ENCODE assay signal across 25 cellular contexts in the genomic region with DNA sequence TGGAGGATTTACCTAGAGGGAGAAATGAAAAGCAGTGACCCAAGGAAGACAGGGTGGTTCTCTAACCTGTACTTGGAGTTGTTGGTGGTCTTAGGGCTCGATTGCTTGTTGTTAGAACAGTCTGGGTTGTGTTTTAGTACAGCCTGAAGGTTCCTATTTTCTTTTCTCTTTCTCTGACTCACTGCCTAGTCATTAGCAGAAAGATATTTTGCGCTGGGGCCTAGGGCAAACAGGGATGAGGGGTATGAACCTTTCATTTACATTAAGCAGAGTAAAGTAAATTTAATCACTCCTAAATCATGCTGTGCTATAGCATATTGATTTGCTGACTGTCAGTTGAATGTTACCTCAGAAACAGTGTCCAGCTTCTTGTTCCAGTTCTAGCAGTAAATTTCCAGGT.
"Had no signal": no experiment of that assay in that cellular context is flagged by ENCODE, and none has a peak within 500 bp of the region (broad histone marks: within the 10 kb centered on the region; RNA-seq: fewer than 3 reads in every experiment).

No MANE protein-coding gene starts in this region.

- DNase-seq: islet precursor cell; left ventricle myocardium inferior; mesendoderm; naive B cell; ovary; right lobe of liver; stimulated activated CD4-positive, alpha-beta T cell treated with anti-CD3 and anti-CD28 coated beads, Interleukin-1b, Interleukin-23, amount 100 ng/mL, for 48 hours; stimulated activated CD4-positive, alpha-beta T cell treated with anti-CD3 and anti-CD28 coated beads, Interleukin-2, amount 100 ng/mL, for 48 hours; stimulated activated CD4-positive, alpha-beta T cell treated with anti-CD3 and anti-CD28 coated beads, Interleukin-4, amount 100 ng/mL, for 4 hours; stimulated activated CD8-positive, alpha-beta memory T cell treated with anti-CD3 and anti-CD28 coated beads, Interleukin-4, amount 100 ng/mL, for 48 hours; stimulated activated naive CD4-positive, alpha-beta T cell treated with Interleukin-2 at 50 U/mL for 16 hours; stimulated activated naive CD8-positive, alpha-beta T cell treated with anti-CD3 and anti-CD28 coated beads, Interleukin-15, amount 100 ng/mL, for 72 hours; substantia nigra; testis; thyroid gland; transverse colon; upper lobe of left lung had no signal

- H3K4me1 Mint-ChIP-seq: mesothelial cell of epicardium; naive B cell; stimulated activated memory B cell treated with anti-CD40 and anti-IgM and Interleukin-4, amounts not matched to agents 10 μg/mL and 1 μg/mL and 100 μg/mL, for 72 hours; stimulated activated naive CD8-positive, alpha-beta T cell treated with anti-CD3 and anti-CD28 coated beads, Interleukin-15, amount 100 ng/mL, for 72 hours had no signal

- H3K27ac Mint-ChIP-seq: mesothelial cell of epicardium; naive B cell; natural killer cell treated with Interleukin-12 subunit alpha and Interleukin-12 subunit beta and Interleukin-15 and Interleukin-18, amount 100 ng/mL, for 72 hours; stimulated activated memory B cell treated with anti-CD40 and anti-IgM and Interleukin-4, amounts not matched to agents 10 μg/mL and 1 μg/mL and 100 μg/mL, for 72 hours; stimulated activated naive CD8-positive, alpha-beta T cell treated with anti-CD3 and anti-CD28 coated beads, Interleukin-15, amount 100 ng/mL, for 72 hours had no signal

- H3K9me3 Mint-ChIP-seq: mesothelial cell of epicardium; stimulated activated memory B cell treated with anti-CD40 and anti-IgM and Interleukin-4, amounts not matched to agents 10 μg/mL and 1 μg/mL and 100 μg/mL, for 72 hours; stimulated activated naive CD8-positive, alpha-beta T cell treated with anti-CD3 and anti-CD28 coated beads, Interleukin-15, amount 100 ng/mL, for 72 hours had no signal

- H3K4me3 ChIP-seq: left ventricle myocardium inferior, lung, ovary, right atrium auricular region, right lobe of liver, smooth muscle cell, testis, thyroid gland, transverse colon, upper lobe of left lung, vagina had no signal

- H3K9me3 ChIP-seq: left ventricle myocardium inferior, ovary, right atrium auricular region, right lobe of liver, testis, thyroid gland, transverse colon, upper lobe of left lung, vagina had no signal

- H3K36me3 Mint-ChIP-seq: mesothelial cell of epicardium; naive B cell; natural killer cell treated with Interleukin-12 subunit alpha and Interleukin-12 subunit beta and Interleukin-15 and Interleukin-18, amount 100 ng/mL, for 72 hours; stimulated activated memory B cell treated with anti-CD40 and anti-IgM and Interleukin-4, amounts not matched to agents 10 μg/mL and 1 μg/mL and 100 μg/mL, for 72 hours had no signal

- H3K4me3 Mint-ChIP-seq: mesothelial cell of epicardium; naive B cell; natural killer cell treated with Interleukin-12 subunit alpha and Interleukin-12 subunit beta and Interleukin-15 and Interleukin-18, amount 100 ng/mL, for 72 hours; stimulated activated memory B cell treated with anti-CD40 and anti-IgM and Interleukin-4, amounts not matched to agents 10 μg/mL and 1 μg/mL and 100 μg/mL, for 72 hours; stimulated activated naive CD8-positive, alpha-beta T cell treated with anti-CD3 and anti-CD28 coated beads, Interleukin-15, amount 100 ng/mL, for 72 hours had no signal

- H3K36me3 ChIP-seq: left ventricle myocardium inferior, ovary, right atrium auricular region, right lobe of liver, thyroid gland, transverse colon, upper lobe of left lung, vagina had no signal

- H3K27me3 ChIP-seq: ovary, right atrium auricular region, right lobe of liver, testis, thyroid gland, transverse colon, upper lobe of left lung, vagina had no signal

- H3K27ac ChIP-seq: left ventricle myocardium inferior, ovary, right atrium auricular region, right lobe of liver, testis, thyroid gland, transverse colon, upper lobe of left lung, vagina had no signal

- H3K4me1 ChIP-seq: left ventricle myocardium inferior, right atrium auricular region, right lobe of liver, testis, thyroid gland, transverse colon, upper lobe of left lung, vagina had no signal

- H3K27me3 Mint-ChIP-seq: naive B cell; natural killer cell treated with Interleukin-12 subunit alpha and Interleukin-12 subunit beta and Interleukin-15 and Interleukin-18, amount 100 ng/mL, for 72 hours; progenitor cell of endocrine pancreas; stimulated activated memory B cell treated with anti-CD40 and anti-IgM and Interleukin-4, amounts not matched to agents 10 μg/mL and 1 μg/mL and 100 μg/mL, for 72 hours; stimulated activated naive CD8-positive, alpha-beta T cell treated with anti-CD3 and anti-CD28 coated beads, Interleukin-15, amount 100 ng/mL, for 72 hours had no signal
